23 cellular contexts compared by ENCODE assay signal in the genomic region with DNA sequence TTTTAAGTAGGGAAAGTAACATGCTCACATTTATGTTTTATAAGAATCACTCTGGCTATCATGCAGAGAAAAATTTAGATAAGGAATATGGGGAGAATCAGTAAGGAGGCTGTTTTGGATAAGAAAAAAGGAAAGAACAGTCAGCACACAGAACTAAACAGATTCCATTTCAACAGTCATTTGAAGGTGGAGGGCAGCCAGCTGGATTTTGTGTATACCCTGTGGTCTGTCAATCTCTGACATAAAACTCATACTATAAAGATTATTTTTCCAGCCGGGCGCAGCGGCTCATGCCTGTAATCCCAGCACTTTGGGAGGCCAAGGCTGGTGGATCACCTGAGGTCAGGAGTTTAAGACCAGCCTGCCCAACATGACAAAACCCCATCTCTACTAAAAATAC.
DNase-seq lines count a peak whose midpoint lies in the region; ATAC-seq and TF ChIP-seq lines count a peak whose summit lies in the region.
"Had no signal": no experiment of that assay in that cellular context is flagged by ENCODE, and none has a peak within 500 bp of the region (broad histone marks: within the 10 kb centered on the region; RNA-seq: fewer than 3 reads in every experiment).

No MANE protein-coding gene starts in this region.

- no peaks in the 10 kb centered on the region for H3K79me2 ChIP-seq in hepatocyte

- 44% methylated on average over 3 of the region's 3 CpGs for WGBS in hepatocyte (ENCODE audit: low lambda C conversion rate, missing lambda C conversion rate)

- peaks cover 0 to 15% of the 10 kb centered on the region in 2 donors for H3K4me1 ChIP-seq in ascending aorta
- no peaks in the 10 kb centered on the region for H3K4me1 ChIP-seq in hepatocyte (ENCODE audit: insufficient read depth)
- peaks cover 0 to 6% (median 0%) of the 10 kb centered on the region in 5 donors for H3K4me1 ChIP-seq in subcutaneous abdominal adipose tissue (ENCODE audit: control insufficient read depth in 5 of 5, insufficient read depth in 5 of 5, low read length in 5 of 5)

- ATAC-seq in GM18520 (IDR thresholded peaks at IDR 0.05; ENCODE audit: unreplicated experiment), result no peak
- no peak for ATAC-seq in activated T-cell treated with anti-CD3 and anti-CD28 coated beads, Interleukin-2, amount 50 U/mL, for 4 hours
- ATAC-seq: GM23338, PC-3 had no signal

- intact Hi-C loops in ascending aorta (cut with DNase I), result no loop called here

- peaks cover 6% of the 10 kb centered on the region for H3K36me3 Mint-ChIP-seq in mesothelial cell of epicardium
- no peaks in the 10 kb centered on the region for H3K36me3 Mint-ChIP-seq in activated T-cell treated with anti-CD3 and anti-CD28 coated beads, Interleukin-2, amount 50 U/mL, for 4 hours (ENCODE audit: insufficient read depth)
- H3K36me3 Mint-ChIP-seq: CD4-positive, CD25-positive, alpha-beta regulatory T cell had no signal

- H3K9me3 ChIP-seq in ascending aorta, result peaks cover 0 to 8% of the 10 kb centered on the region in 2 donors
- peaks cover 7% of the 10 kb centered on the region for H3K9me3 ChIP-seq in hepatocyte (ENCODE audit: low read depth)
- no peaks in the 10 kb centered on the region for H3K9me3 ChIP-seq in subcutaneous abdominal adipose tissue (ENCODE audit: control insufficient read depth in 5 of 5, low read length in 5 of 5)
- H3K9me3 ChIP-seq: MG63 had no signal

- H3K4me3 ChIP-seq in ascending aorta (no peak overlapping the region), hepatocyte (no peak overlapping the region), subcutaneous abdominal adipose tissue (ENCODE audit: low read depth in 1 of 5, low read length in 5 of 5) (no peak overlapping the region)
- H3K4me3 ChIP-seq: GM23338, MG63 had no signal

- H3K27ac Mint-ChIP-seq in mesothelial cell of epicardium, result no peak overlapping the region
- H3K27ac Mint-ChIP-seq: CD4-positive, CD25-positive, alpha-beta regulatory T cell; GM23338; H9 had no signal

- peak overlapping the region; percentile 28 for H3K27ac ChIP-seq in 22Rv1
- peak overlapping the region; percentile 56 to 66 for H3K27ac ChIP-seq in ascending aorta
- H3K27ac ChIP-seq in hepatocyte, result peak overlapping the region; percentile 1
- H3K27ac ChIP-seq in subcutaneous abdominal adipose tissue (ENCODE audit: low read depth, low read length), result peak overlapping the region; percentile 56

- no peak for DNase-seq in ascending aorta (ENCODE audit: low spot score in 2 of 2)
- no peak for DNase-seq in hepatocyte (ENCODE audit: low spot score)
- no peak for DNase-seq in T1000 (lab: John Stamatoyannopoulos, UW)
- no peak for DNase-seq in mesothelial cell of epicardium (ENCODE audit: low spot score in 2 of 2, unreplicated experiment in 2 of 2)
- no peak for DNase-seq in activated T-cell treated with anti-CD3 and anti-CD28 coated beads, Interleukin-2, amount 50 U/mL, for 4 hours
- DNase-seq: 8988T; ACHN; CD4-positive, CD25-positive, alpha-beta regulatory T cell; DMS53; H9; KG1; MG63; NCI-H1694; NCI-H2029 treated with DMSO at 0.1 percent for 48 hours; NCI-H446 treated with DMSO at 0.1 percent for 48 hours; NCI-H526; NCI-H82; NK-92 treated with Interleukin-12 subunit alpha and Interleukin-12 subunit beta, amount 100 ng/mL, for 24 hours had no signal

- no peak overlapping the region for H3K4me2 ChIP-seq in hepatocyte
- H3K4me2 ChIP-seq: GM23338 had no signal

- peaks cover 8% of the 10 kb centered on the region for H3K4me1 Mint-ChIP-seq in mesothelial cell of epicardium
- H3K4me1 Mint-ChIP-seq in activated T-cell treated with anti-CD3 and anti-CD28 coated beads, Interleukin-2, amount 50 U/mL, for 4 hours (ENCODE audit: low read depth), result no peaks in the 10 kb centered on the region
- H3K4me1 Mint-ChIP-seq: CD4-positive, CD25-positive, alpha-beta regulatory T cell had no signal

- TF ChIP-seq CTCF in 22Rv1 (IDR thresholded peaks at IDR 0.05) (no peak), ascending aorta (IDR thresholded peaks at IDR 0.05) (no peak), hepatocyte (IDR thresholded peaks at IDR 0.05; ENCODE audit: poor library complexity) (no peak), mesothelial cell of epicardium (IDR thresholded peaks at IDR 0.05; ENCODE audit: unreplicated experiment) (no peak)

- H2AFZ ChIP-seq in hepatocyte, result no peak overlapping the region
- H2AFZ ChIP-seq: GM23338 had no signal

- peaks cover 17% of the 10 kb centered on the region for H3K9me3 Mint-ChIP-seq in mesothelial cell of epicardium
- H3K9me3 Mint-ChIP-seq in activated T-cell treated with anti-CD3 and anti-CD28 coated beads, Interleukin-2, amount 50 U/mL, for 4 hours, result peaks cover 10% of the 10 kb centered on the region

- no peaks in the 10 kb centered on the region for H3K9me2 ChIP-seq in hepatocyte (replicated peaks; ENCODE audit: insufficient read depth)

- H3K27me3 Mint-ChIP-seq in mesothelial cell of epicardium (ENCODE audit: low read depth), result no peaks in the 10 kb centered on the region
- peaks cover 10% of the 10 kb centered on the region for H3K27me3 Mint-ChIP-seq in activated T-cell treated with anti-CD3 and anti-CD28 coated beads, Interleukin-2, amount 50 U/mL, for 4 hours (ENCODE audit: low read depth)

- H3K4me3 Mint-ChIP-seq in mesothelial cell of epicardium, result no peak overlapping the region
- H3K4me3 Mint-ChIP-seq in activated T-cell treated with anti-CD3 and anti-CD28 coated beads, Interleukin-2, amount 50 U/mL, for 4 hours, result no peak overlapping the region
- H3K4me3 Mint-ChIP-seq: CD4-positive, CD25-positive, alpha-beta regulatory T cell; GM23338; H9 had no signal

- H3K36me3 ChIP-seq in ascending aorta, result peaks cover 27 to 34% of the 10 kb centered on the region in 2 donors
- no peaks in the 10 kb centered on the region for H3K36me3 ChIP-seq in hepatocyte (replicated peaks; ENCODE audit: insufficient read depth, low read depth)
- peaks cover 0 to 2% (median 0%) of the 10 kb centered on the region in 5 donors for H3K36me3 ChIP-seq in subcutaneous abdominal adipose tissue (ENCODE audit: control insufficient read depth in 5 of 5, insufficient read depth in 5 of 5, low read length in 5 of 5)
- H3K36me3 ChIP-seq: MG63 had no signal

- H3K9ac ChIP-seq in subcutaneous abdominal adipose tissue (ENCODE audit: low read length in 5 of 5), result no peak overlapping the region

- no peaks in the 10 kb centered on the region for H4K20me1 ChIP-seq in hepatocyte (ENCODE audit: insufficient read depth, poor library complexity, severe bottlenecking)

- H3K27me3 ChIP-seq in ascending aorta (no peaks in the 10 kb centered on the region), hepatocyte (no peaks in the 10 kb centered on the region), subcutaneous abdominal adipose tissue (ENCODE audit: control insufficient read depth in 5 of 5, insufficient read depth in 4 of 5, low read length in 5 of 5) (no peaks in the 10 kb centered on the region)
- H3K27me3 ChIP-seq: MG63 had no signal

Comparison
In these comparisons a context has a peak if more than half of its experiments do, and no peak if none do; other contexts are left out.
1. H3K27ac ChIP-seq: peak in every context shown above with its lines; median percentile 61 in ascending aorta; 56 in subcutaneous abdominal adipose tissue; 28 in 22Rv1; 1 in hepatocyte.